In the genomic region with DNA sequence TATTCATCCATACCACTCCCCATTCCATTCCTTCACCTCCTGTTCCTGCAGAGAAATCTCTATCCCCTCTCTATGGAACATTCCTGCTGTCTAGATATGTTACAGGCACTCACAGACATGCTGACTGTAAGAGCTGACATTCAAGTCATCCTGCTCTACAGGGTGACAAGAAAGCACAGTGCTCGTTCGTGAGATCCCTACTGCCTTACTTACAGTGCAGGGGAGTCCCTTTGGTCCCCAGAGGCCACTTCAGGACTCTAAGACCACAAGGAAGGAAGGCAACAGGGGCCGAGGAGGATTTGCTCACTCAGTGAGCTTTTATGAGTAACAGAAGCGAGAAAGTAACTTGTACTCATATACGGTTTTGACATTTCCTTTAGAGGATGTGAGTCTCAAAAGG, we compare ENCODE assay signal across 15 cellular contexts.
A peak's percentile ranks its signal among the peaks of the same experiment; 100 is the strongest.
DNase-seq lines count a peak whose midpoint lies in the region; ATAC-seq, FAIRE-seq and TF ChIP-seq lines count a peak whose summit lies in the region.
"Had no signal": no experiment of that assay in that cellular context is flagged by ENCODE, and none has a peak within 500 bp of the region (broad histone marks: within the 10 kb centered on the region; RNA-seq: fewer than 3 reads in every experiment).

No MANE protein-coding gene starts in this region.

- no peak for FAIRE-seq in small intestine (lab: Jason Lieb, UNC)
- FAIRE-seq: K562 had no signal

- TF ChIP-seq POLR2A in NB4 (IDR thresholded peaks at IDR 0.05; ENCODE audit: extremely low read depth, insufficient read length) (no peak), testis (IDR thresholded peaks at IDR 0.05) (no peak)

- 77 to 85% methylated on average over 5 of the region's 5 CpGs for WGBS in testis, 2 donors
- WGBS in small intestine, 3 donors, result 78 to 85% (median 81%) methylated on average over 5 of the region's 5 CpGs

- TF ChIP-seq CTCF in NB4 (IDR thresholded peaks at IDR 0.05; ENCODE audit: low read depth, low read length) (no peak), testis (IDR thresholded peaks at IDR 0.05) (no peak)

- H3K4me1 ChIP-seq in testis (no peaks in the 10 kb centered on the region), small intestine (ENCODE audit: control insufficient read depth in 2 of 2, insufficient read depth in 1 of 2, low read depth in 1 of 2, low read length in 1 of 2) (no peaks in the 10 kb centered on the region)

- H3K27ac ChIP-seq in testis (no peak overlapping the region), small intestine (ENCODE audit: low read depth in 1 of 2, low read length in 1 of 2) (no peak overlapping the region)
- H3K27ac ChIP-seq: SK-N-MC had no signal

- H3K4me3 ChIP-seq in NB4 (ENCODE audit: low read depth, low read length) (no peak overlapping the region), testis (no peak overlapping the region), small intestine (ENCODE audit: low read depth in 1 of 2, low read length in 2 of 2) (no peak overlapping the region)
- H3K4me3 ChIP-seq: K562, SK-N-MC had no signal

- intact Hi-C loops in testis (cut with DNase I; ENCODE audit: low total_unique reads), result no loop called here

- H3K9me3 ChIP-seq in testis (no peaks in the 10 kb centered on the region), small intestine (ENCODE audit: control insufficient read depth, low read depth) (no peaks in the 10 kb centered on the region)

- DNase-seq in NB4 (ENCODE audit: low read depth) (peak; percentile 14), testis (no peak), small intestine (no peak), SIG-M5 treated with dmso at 0.1 percent for 504 hours (lab: John Stamatoyannopoulos, UW; ENCODE audit: unreplicated experiment) (no peak)
- DNase-seq: DMS53; HFFc6; NCI-H1694 treated with DMSO at 0.1 percent for 48 hours; stimulated activated CD4-positive, alpha-beta T cell treated with anti-CD3 and anti-CD28 coated beads, Interleukin-2, amount 100 ng/mL, for 24 hours had no signal

- ATAC-seq in GM18519 (IDR thresholded peaks at IDR 0.05; ENCODE audit: low FRiP score, unreplicated experiment) (peak; percentile 79), GM21390 (IDR thresholded peaks at IDR 0.05; ENCODE audit: unreplicated experiment) (peak; percentile 88), HG02981 (IDR thresholded peaks at IDR 0.05; ENCODE audit: unreplicated experiment) (peak; percentile 91), HG03571 (IDR thresholded peaks at IDR 0.05; ENCODE audit: unreplicated experiment) (no peak)
- ATAC-seq: K562; stimulated activated effector memory CD8-positive, alpha-beta T cell treated with anti-CD3 and anti-CD28 coated beads, Interleukin-12 subunit alpha, Interleukin-12 subunit beta, amount 100 ng/mL, for 72 hours had no signal

- no peaks in the 10 kb centered on the region for H3K27me3 ChIP-seq in testis
- no peaks in the 10 kb centered on the region for H3K27me3 ChIP-seq in small intestine (ENCODE audit: control insufficient read depth in 2 of 2, insufficient read depth in 2 of 2, low read length in 2 of 2)

- H3K36me3 ChIP-seq in testis (ENCODE audit: low read depth, missing control alignments) (no peaks in the 10 kb centered on the region), small intestine (ENCODE audit: control insufficient read depth in 2 of 2, insufficient read depth in 2 of 2, low read length in 2 of 2) (no peaks in the 10 kb centered on the region)
